ENCODE assay signal across 12 cellular contexts in the genomic region with DNA sequence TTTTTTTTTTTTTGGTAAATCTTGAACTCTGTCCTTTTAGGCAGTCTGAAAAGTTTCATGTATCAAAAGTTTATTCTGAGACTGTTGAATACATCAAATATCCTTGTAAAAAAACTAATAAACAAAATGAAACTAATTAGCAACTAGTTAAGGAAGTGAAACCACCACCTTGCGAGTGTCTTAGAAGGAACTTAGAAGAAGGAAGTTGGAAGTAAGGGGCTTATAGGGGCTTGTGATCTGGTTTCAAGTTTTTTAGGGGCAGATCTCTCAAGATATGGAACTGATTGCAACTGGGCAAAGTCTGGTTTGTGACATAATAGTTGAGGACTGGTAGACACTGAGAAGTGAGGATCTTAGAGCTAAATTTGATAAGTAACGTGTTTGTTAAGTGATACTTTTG.
DNase-seq lines count a peak whose midpoint lies in the region; ATAC-seq, FAIRE-seq and TF ChIP-seq lines count a peak whose summit lies in the region.
"Had no signal": no experiment of that assay in that cellular context is flagged by ENCODE, and none has a peak within 500 bp of the region (broad histone marks: within the 10 kb centered on the region; RNA-seq: fewer than 3 reads in every experiment).

No MANE protein-coding gene starts in this region.

- WGBS in smooth muscle cell (ENCODE audit: low lambda C conversion rate) = 88% methylated on average over 2 of the region's 2 CpGs
- WGBS in small intestine, 3 donors = 62 to 63% (median 62%) methylated on average over 2 of the region's 2 CpGs

- H3K9me3 ChIP-seq in smooth muscle cell (replicated peaks; ENCODE audit: low read depth) (no peaks in the 10 kb centered on the region), small intestine (ENCODE audit: control insufficient read depth, low read depth) (no peaks in the 10 kb centered on the region)
- H3K9me3 ChIP-seq: heart left ventricle had no signal

- H3F3A ChIP-seq in smooth muscle cell (ENCODE audit: low read depth) = no peaks in the 10 kb centered on the region

- H3K4me2 ChIP-seq in smooth muscle cell = no peak overlapping the region

- TF ChIP-seq CTCF in smooth muscle cell (IDR thresholded peaks at IDR 0.05; ENCODE audit: borderline replicate concordance, insufficient read depth, poor library complexity, severe bottlenecking) = no peak

- H3K27ac ChIP-seq in smooth muscle cell (ENCODE audit: low read depth) = no peak overlapping the region
- H3K27ac ChIP-seq in small intestine (ENCODE audit: low read depth in 1 of 2, low read length in 1 of 2) = no peak overlapping the region
- H3K27ac ChIP-seq: heart left ventricle had no signal

- ATAC-seq in GM18511 (IDR thresholded peaks at IDR 0.05; ENCODE audit: unreplicated experiment) = peak; percentile 96
- ATAC-seq in GM21515 (IDR thresholded peaks at IDR 0.05; ENCODE audit: unreplicated experiment) = peak; percentile 90
- ATAC-seq in HG03097 (IDR thresholded peaks at IDR 0.05; ENCODE audit: low FRiP score, unreplicated experiment) = peak; percentile 82
- no peak for ATAC-seq in HG02884 (IDR thresholded peaks at IDR 0.05; ENCODE audit: unreplicated experiment)
- ATAC-seq: CD8-positive, alpha-beta T cell; heart left ventricle had no signal

- H3K27me3 ChIP-seq in smooth muscle cell (ENCODE audit: low read depth) (no peaks in the 10 kb centered on the region), small intestine (ENCODE audit: control insufficient read depth in 2 of 2, insufficient read depth in 2 of 2, low read length in 2 of 2) (no peaks in the 10 kb centered on the region)
- H3K27me3 ChIP-seq: heart left ventricle had no signal

- H4K20me1 ChIP-seq in smooth muscle cell (ENCODE audit: low read depth) = no peaks in the 10 kb centered on the region

- H3K4me1 ChIP-seq in smooth muscle cell (ENCODE audit: low read depth) (no peaks in the 10 kb centered on the region), small intestine (ENCODE audit: control insufficient read depth in 2 of 2, insufficient read depth in 1 of 2, low read depth in 1 of 2, low read length in 1 of 2) (no peaks in the 10 kb centered on the region)
- H3K4me1 ChIP-seq: heart left ventricle had no signal

- FAIRE-seq in small intestine (lab: Jason Lieb, UNC) = no peak

- H3K79me2 ChIP-seq in smooth muscle cell (ENCODE audit: low read depth) = no peaks in the 10 kb centered on the region

- no peak overlapping the region for H2AFZ ChIP-seq in smooth muscle cell (ENCODE audit: low read depth)

- no peaks in the 10 kb centered on the region for H3K36me3 ChIP-seq in smooth muscle cell (ENCODE audit: low read depth)
- no peaks in the 10 kb centered on the region for H3K36me3 ChIP-seq in small intestine (ENCODE audit: control insufficient read depth in 2 of 2, insufficient read depth in 2 of 2, low read length in 2 of 2)
- H3K36me3 ChIP-seq: heart left ventricle had no signal

- H3K4me3 ChIP-seq in smooth muscle cell = no peak overlapping the region
- no peak overlapping the region for H3K4me3 ChIP-seq in small intestine (ENCODE audit: low read depth in 1 of 2, low read length in 2 of 2)
- H3K4me3 ChIP-seq: heart left ventricle had no signal

- DNase-seq in NOMO-1 (lab: John Stamatoyannopoulos, UW; ENCODE audit: unreplicated experiment in 2 of 2) (peak; percentile 46 to 82), DMS 273 (lab: John Stamatoyannopoulos, UW; ENCODE audit: unreplicated experiment) (no peak), smooth muscle cell (lab: John Stamatoyannopoulos, UW; ENCODE audit: unreplicated experiment) (no peak), small intestine (no peak)
- DNase-seq: activated gamma-delta T cell treated with Interleukin-2 at 50 U/mL for 16 hours; CD8-positive, alpha-beta T cell; heart left ventricle; KG1 had no signal

- no peak overlapping the region for H3K9ac ChIP-seq in smooth muscle cell (ENCODE audit: low read depth)

Comparison
In these comparisons a context has a peak if more than half of its experiments do, and no peak if none do; other contexts are left out.
1. DNase-seq: peak in NOMO-1 (2 of 2); none in DMS 273 (single experiment), smooth muscle cell (single experiment) and small intestine (single experiment).